In the genomic region with DNA sequence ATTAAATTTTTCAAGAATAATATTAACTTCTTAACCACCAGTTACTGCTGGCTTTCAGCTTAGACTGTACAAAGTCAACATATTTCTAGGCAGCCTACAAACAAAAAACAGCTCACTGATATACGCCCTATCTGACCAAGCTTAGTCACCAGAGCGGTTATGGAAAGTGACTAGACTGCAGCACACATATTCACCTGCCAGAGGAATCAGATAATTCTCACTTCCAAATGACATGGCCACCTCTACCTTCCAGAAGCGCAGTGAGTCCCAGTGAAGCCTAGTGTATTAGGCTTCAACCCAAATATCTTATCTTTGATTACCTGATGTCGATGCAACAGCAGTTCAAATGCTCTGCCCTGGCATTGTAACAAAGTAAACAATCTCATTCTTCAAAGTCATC, we compare ENCODE assay signal across 21 cellular contexts. TPM values are rescaled to one million over a fixed set of nuclear protein-coding genes. Genes with fewer than 3 reads are reported as not detected.
DNase-seq lines count a peak whose midpoint lies in the region; ATAC-seq, FAIRE-seq and TF ChIP-seq lines count a peak whose summit lies in the region.
"Had no signal": no experiment of that assay in that cellular context is flagged by ENCODE, and none has a peak within 500 bp of the region (broad histone marks: within the 10 kb centered on the region; RNA-seq: fewer than 3 reads in every experiment).

No MANE protein-coding gene starts in this region.

- H3K27ac ChIP-seq in H1 (ENCODE audit: low read depth, low read length) (no peak overlapping the region), pancreas (peak overlapping the region in 3 of 4 donors; percentile 13 to 67 (median 50))
- H3K27ac ChIP-seq: 22Rv1, neural progenitor cell, psoas muscle had no signal

- no peak for TF ChIP-seq RAD21 in H1 (IDR thresholded peaks at IDR 0.05 in 1 of 2, conservative IDR thresholded peaks at IDR 0.05 in 1 of 2; ENCODE audit: low read depth in 2 of 2, low read length in 2 of 2)

- no peaks in the 10 kb centered on the region for H3K79me1 ChIP-seq in H1 (ENCODE audit: low read depth, low read length)

- H2BK5ac ChIP-seq in H1 (ENCODE audit: low read depth, low read length) = no peak overlapping the region

- no peak overlapping the region for H3K9ac ChIP-seq in H1 (replicated peaks in 1 of 4; ENCODE audit: extremely low read depth in 1 of 4, low read depth in 3 of 4, low read length in 3 of 4)
- H3K9ac ChIP-seq: neural progenitor cell had no signal

- no peak overlapping the region for H2AK5ac ChIP-seq in H1 (ENCODE audit: low read depth, low read length)

- H3K27me3 ChIP-seq in H1 (replicated peaks in 1 of 4; ENCODE audit: control insufficient read depth in 3 of 4, extremely low read depth in 1 of 4, insufficient read depth in 3 of 4, low read length in 3 of 4) (no peaks in the 10 kb centered on the region), pancreas (no peaks in the 10 kb centered on the region)
- H3K27me3 ChIP-seq: MG63 had no signal

- H3K4me3 ChIP-seq in H1 (ENCODE audit: extremely low read depth in 1 of 4, insufficient read depth in 2 of 4, low read depth in 3 of 4, low read length in 4 of 4) = no peak overlapping the region
- H3K4me3 ChIP-seq in pancreas = no peak overlapping the region
- H3K4me3 ChIP-seq: MG63, neural progenitor cell, psoas muscle had no signal

- H4K8ac ChIP-seq in H1 (ENCODE audit: extremely low read depth, insufficient read depth, low read length) = no peak overlapping the region

- peaks cover 2 to 8% of the 10 kb centered on the region in 2 experiments; a peak in 1 of 4 replicates for H3K79me2 ChIP-seq in H1 (ENCODE audit: control insufficient read depth in 1 of 2, insufficient read depth in 2 of 2, low read length in 2 of 2)

- H2BK12ac ChIP-seq in H1 (ENCODE audit: low read depth, low read length) = no peak overlapping the region

- no peak for TF ChIP-seq POLR2A in H1 (IDR thresholded peaks at IDR 0.05; ENCODE audit: control extremely low read depth in 1 of 2, low read depth in 2 of 2, low read length in 2 of 2)

- H3K4ac ChIP-seq in H1 (replicated peaks; ENCODE audit: insufficient read length, low read depth, low read length) = peak overlapping the region; percentile 54

- no peak overlapping the region for H4K5ac ChIP-seq in H1 (ENCODE audit: insufficient read length, low read depth, low read length)

- POLR2A ChIA-PET in H1 (lab: Charles Lee; ENCODE audit: partially characterized antibody) = no interaction called here

- no peak overlapping the region for H2BK120ac ChIP-seq in H1 (replicated peaks; ENCODE audit: low read depth, low read length)

- H3K23me2 ChIP-seq in H1 (ENCODE audit: low read depth, low read length) = no peaks in the 10 kb centered on the region

- peak; percentile 35 for DNase-seq in DMS53 (lab: John Stamatoyannopoulos, UW)
- DNase-seq in DMS53 treated with DMSO at 0.1 percent for 48 hours (lab: John Stamatoyannopoulos, UW; ENCODE audit: unreplicated experiment) = no peak
- peak; percentile 100 for DNase-seq in NCI-H2029 treated with DMSO at 0.1 percent for 48 hours (lab: John Stamatoyannopoulos, UW)
- DNase-seq in H1 (ENCODE audit: low read depth in 1 of 2, low spot score in 2 of 2) = no peak
- no peak for DNase-seq in pancreas
- no peak for DNase-seq in stimulated activated naive CD4-positive, alpha-beta T cell (lab: John Stamatoyannopoulos, UW)
- no peak for DNase-seq in stimulated activated CD4-positive, alpha-beta T cell treated with anti-CD3 and anti-CD28 coated beads, Interleukin-4, amount 100 ng/mL, for 1 hour
- DNase-seq: activated CD8-positive, alpha-beta T cell treated with anti-CD3 and anti-CD28 coated beads, Interleukin-2, amount 10 ng/mL, durations not matched to agents 7 days and 5 days; activated T-cell treated with anti-CD3 and anti-CD28 coated beads, Interleukin-2, amount 50 U/mL, for 24 hours; AML-193; IMR-90; MG63; midbrain; NCI-H1436 treated with DMSO at 0.1 percent for 48 hours; NCI-H446 treated with DMSO at 0.1 percent for 48 hours; psoas muscle; stimulated activated CD4-positive, alpha-beta T cell treated with anti-CD3 and anti-CD28 coated beads, Interleukin-4, amount 100 ng/mL, for 4 hours had no signal

- H3K9me3 ChIP-seq in H1 (ENCODE audit: insufficient read depth in 2 of 2, low read depth in 1 of 2, low read length in 1 of 2) = no peaks in the 10 kb centered on the region
- no peaks in the 10 kb centered on the region for H3K9me3 ChIP-seq in pancreas
- H3K9me3 ChIP-seq: MG63, psoas muscle had no signal

- FAIRE-seq in H1 (lab: Jason Lieb, UNC) (peak; percentile 55), pancreas (lab: Jason Lieb, UNC) (no peak)

- 91% methylated on average over 4 of the region's 4 CpGs; no CpG with 5 or more reads in 1 of the 2 experiments for WGBS in H1 (ENCODE audit: extremely low coverage in 1 of 2, insufficient coverage in 1 of 2, insufficient read length in 1 of 2, insufficient replicate concordance in 2 of 2, low coverage in 1 of 2, low lambda C conversion rate in 2 of 2, missing lambda C conversion rate in 1 of 2), 2 experiments
- WGBS in pancreas, 2 donors = 9 to 22% methylated on average over 4 of the region's 4 CpGs

- no peaks in the 10 kb centered on the region for H4K20me1 ChIP-seq in H1 (replicated peaks in 1 of 2; ENCODE audit: control insufficient read depth in 1 of 2, insufficient read depth in 2 of 2, low read length in 2 of 2)

- no peak for TF ChIP-seq EP300 in H1 (IDR thresholded peaks at IDR 0.05; ENCODE audit: borderline replicate concordance in 1 of 2, low read depth in 2 of 2, low read length in 2 of 2)

- no peak overlapping the region for H3K23ac ChIP-seq in H1 (ENCODE audit: insufficient read length)

- no peak overlapping the region for H4K91ac ChIP-seq in H1 (replicated peaks; ENCODE audit: insufficient read length, low read length)

- no peak overlapping the region for H2BK20ac ChIP-seq in H1 (ENCODE audit: low read length)

- intact Hi-C loops in pancreas (cut with DNase I) = loop anchor here in 1 of 3 donors (10.0 kb wide), 1 partner anchor 237 kb away; no protein-coding TSS in a partner anchor

- peak; percentile 78 to 85 (median 82) for ATAC-seq in pancreas
- ATAC-seq in GM19328 (IDR thresholded peaks at IDR 0.05; ENCODE audit: unreplicated experiment) = no peak
- ATAC-seq: activated CD8-positive, alpha-beta T cell treated with anti-CD3 and anti-CD28 coated beads, Interleukin-2, amount 10 ng/mL, durations not matched to agents 7 days and 5 days; activated naive CD4-positive, alpha-beta T cell treated with anti-CD3 and anti-CD28 coated beads, Interleukin-2, amount 50 U/mL, for 72 hours; psoas muscle had no signal

- peaks cover 0 to 2% (median 0%) of the 10 kb centered on the region in 4 experiments; a peak in 1 of 7 replicates for H3K4me1 ChIP-seq in H1 (replicated peaks in 1 of 4; ENCODE audit: control insufficient read depth in 3 of 4, insufficient read depth in 4 of 4, low read length in 3 of 4)
- H3K4me1 ChIP-seq in pancreas = peaks cover 17 to 36% (median 26%) of the 10 kb centered on the region in 3 donors
- H3K4me1 ChIP-seq: neural progenitor cell, psoas muscle had no signal

- H2BK15ac ChIP-seq in H1 (ENCODE audit: low read length) = no peak overlapping the region

- H3K36me3 ChIP-seq in H1 (ENCODE audit: control insufficient read depth in 2 of 4, insufficient read depth in 4 of 4, low read length in 3 of 4) (no peaks in the 10 kb centered on the region), pancreas (no peaks in the 10 kb centered on the region)
- H3K36me3 ChIP-seq: MG63, neural progenitor cell had no signal

- no peak overlapping the region for H3K56ac ChIP-seq in H1 (replicated peaks; ENCODE audit: insufficient read length, low read depth, low read length)

- H3K18ac ChIP-seq in H1 (ENCODE audit: extremely low read depth, low read length) = no peak overlapping the region

- TF ChIP-seq CTCF in H1 (IDR thresholded peaks at IDR 0.05; ENCODE audit: control extremely low read depth in 1 of 3, insufficient read depth in 1 of 3, low read depth in 1 of 3, low read length in 3 of 3) (no peak), pancreas (IDR thresholded peaks at IDR 0.05) (no peak)

- no peak overlapping the region for H3K4me2 ChIP-seq in H1 (ENCODE audit: insufficient read depth in 1 of 2, low read depth in 2 of 2, low read length in 2 of 2)
- H3K4me2 ChIP-seq: neural progenitor cell had no signal

- H3K14ac ChIP-seq in H1 (ENCODE audit: insufficient read length) = no peak overlapping the region

- CTCF ChIA-PET in H1 (lab: Charles Lee; ENCODE audit: partially characterized antibody) = interaction anchor here (0.6 to 3.8 kb wide), 15 partner anchors 9 to 583 kb away, joined by 3 to 80 read pairs (median 5); no protein-coding TSS in a partner anchor

- no peak overlapping the region for H2AFZ ChIP-seq in H1 (ENCODE audit: low read length)
- H2AFZ ChIP-seq: neural progenitor cell had no signal

TF ChIP-seq in H1, 55 proteins besides CTCF, POLR2A, EP300 and RAD21:
- TF ChIP-seq CHD1 (IDR thresholded peaks at IDR 0.05; ENCODE audit: low read depth, low read length) = no peak
- TF ChIP-seq CHD2 (IDR thresholded peaks at IDR 0.05; ENCODE audit: low read length) = no peak
- TF ChIP-seq SIX5 (IDR thresholded peaks at IDR 0.05; ENCODE audit: low read depth, low read length) = no peak
- TF ChIP-seq HDAC6 (IDR thresholded peaks at IDR 0.05; ENCODE audit: low read depth, low read length) = no peak
- no peak for TF ChIP-seq NRF1 (IDR thresholded peaks at IDR 0.05; ENCODE audit: low read depth, low read length)
- TF ChIP-seq RXRA (IDR thresholded peaks at IDR 0.05; ENCODE audit: insufficient read depth, low read depth, low read length) = no peak
- no peak for TF ChIP-seq GTF2F1 (IDR thresholded peaks at IDR 0.05; ENCODE audit: borderline replicate concordance, low read depth, low read length)
- no peak for TF ChIP-seq PHF8 (conservative IDR thresholded peaks at IDR 0.05; ENCODE audit: low read depth, low read length)
- TF ChIP-seq TEAD4 (IDR thresholded peaks at IDR 0.05; ENCODE audit: low read depth, low read length) = no peak
- no peak for TF ChIP-seq SP2 (IDR thresholded peaks at IDR 0.05; ENCODE audit: low read length)
- TF ChIP-seq SP4 (IDR thresholded peaks at IDR 0.05; ENCODE audit: low read length) = no peak
- no peak for TF ChIP-seq KDM5A (IDR thresholded peaks at IDR 0.05; ENCODE audit: low read length)

RNA-seq across cellular contexts. Expression of a gene that starts 8.5 kb away (rescaled TPM):
- total RNA-seq in H1 (2021; fragmentation: NEBNext Ultra II Directional; extraction: Animal tissue kit (Norgen Biotek cat#: 25700)) = 18.1 and 19.3 TPM in 2 replicates
- polyA plus RNA-seq in H1 (2011; rRNA removed) (6.0 and 9.4 TPM in 2 replicates), pancreas (10 to 100 TPM in 1 of 2 donors, 1 to 10 TPM in 1; 9.9 to 14.1 TPM)
- 12.9 TPM for polyA plus RNA-seq in H1 (2011; cell fraction: cytosol; rRNA removed)
- 6.3 TPM for polyA plus RNA-seq in H1 (2011; cell fraction: nucleus; rRNA removed)
- 9.1 to 11.2 TPM (median 10.4 TPM) in 4 replicates for polyA plus RNA-seq in H1 (2012, experiment 1 of 2)
- polyA plus RNA-seq in H1 (2012, experiment 2 of 2) = 7.8 TPM
- polyA plus RNA-seq in H1 (2013, experiment 1 of 2) = 6.9 TPM
- polyA plus RNA-seq in H1 (2013, experiment 2 of 2) = 7.3 TPM
- 15.9 and 20.1 TPM in 2 replicates for polyA minus RNA-seq in H1 (2011; rRNA and poly(A)+ RNA removed)
- polyA minus RNA-seq in H1 (2011; cell fraction: cytosol; rRNA and poly(A)+ RNA removed) = 10.1 TPM
- 17.1 TPM for polyA minus RNA-seq in H1 (2011; cell fraction: nucleus; rRNA and poly(A)+ RNA removed)
- total RNA-seq in pancreas = 10 to 100 TPM; 20.7 to 28.5 (median 25.0) TPM
- total RNA-seq: activated CD8-positive, alpha-beta T cell treated with anti-CD3 and anti-CD28 coated beads, Interleukin-2, amount 10 ng/mL, durations not matched to agents 7 days and 5 days had no signal

Comparison
In these comparisons a context has a peak if more than half of its experiments do, and no peak if none do; other contexts are left out.
1. DNase-seq: peak in DMS53 (single experiment) and NCI-H2029 treated with DMSO at 0.1 percent for 48 hours (single experiment); none in DMS53 treated with DMSO at 0.1 percent for 48 hours (single experiment), H1 (0 of 2), pancreas (0 of 6), stimulated activated naive CD4-positive, alpha-beta T cell (0 of 6) and stimulated activated CD4-positive, alpha-beta T cell treated with anti-CD3 and anti-CD28 coated beads, Interleukin-4, amount 100 ng/mL, for 1 hour (single experiment).